Comparison of ENCODE assay signal across 8 cellular contexts in genomic region chr18:48161911-48162698, GRCh38.
DNase-seq lines count a peak whose midpoint lies in the region; ATAC-seq and TF ChIP-seq lines count a peak whose summit lies in the region.

No MANE protein-coding gene starts in this region.

- ATAC-seq in GM19452 (IDR thresholded peaks at IDR 0.05; ENCODE audit: unreplicated experiment) = peak; percentile 28
- peak; percentile 65 for ATAC-seq in T-helper 17 cell
- ATAC-seq in psoas muscle = peak; percentile 34 to 76 (median 65)

- H3K4me3 ChIP-seq in BJ (ENCODE audit: low read depth, low read length) = peak overlapping the region; percentile 55
- peak overlapping the region; percentile 64 for H3K4me3 ChIP-seq in HUES64 (ENCODE audit: low read length)
- peak overlapping the region; percentile 70 for H3K4me3 ChIP-seq in psoas muscle

- H3K4me3 Mint-ChIP-seq in T-helper 17 cell = peak overlapping the region; percentile 77

- no peak for TF ChIP-seq CTCF in BJ (IDR thresholded peaks at IDR 0.05; ENCODE audit: insufficient read depth, low read depth, low read length)
- no peak for TF ChIP-seq CTCF in psoas muscle (IDR thresholded peaks at IDR 0.05)

- H3K4me1 Mint-ChIP-seq in T-helper 17 cell = peaks cover 19% of the 10 kb centered on the region

- H3K27me3 ChIP-seq in BJ (ENCODE audit: control insufficient read depth, insufficient read depth, low read length) (peaks cover 7% of the 10 kb centered on the region), HUES64 (ENCODE audit: insufficient read depth, low read length) (peaks cover 52% of the 10 kb centered on the region), psoas muscle (ENCODE audit: insufficient read depth in 3 of 3, low read length in 2 of 3) (no peaks in the 10 kb centered on the region)

- no peaks in the 10 kb centered on the region for H3K36me3 ChIP-seq in BJ (ENCODE audit: control insufficient read depth, insufficient read depth, low read length)
- H3K36me3 ChIP-seq in HUES64 (ENCODE audit: insufficient read depth, low read length) = no peaks in the 10 kb centered on the region
- H3K36me3 ChIP-seq in psoas muscle (ENCODE audit: insufficient read depth in 1 of 2, low read depth in 1 of 2) = no peaks in the 10 kb centered on the region

- intact Hi-C loops in psoas muscle (cut with DNase I) = no loop called here

- peaks cover 12% of the 10 kb centered on the region for H3K4me1 ChIP-seq in HUES64 (ENCODE audit: insufficient read depth, low read length)
- peaks cover 3% of the 10 kb centered on the region for H3K4me1 ChIP-seq in psoas muscle

- WGBS in HUES64 = 3% methylated on average over 37 of the region's 38 CpGs
- WGBS in psoas muscle, 3 donors = 5 to 11% (median 10%) methylated on average over 16 to 38 of the region's 38 CpGs

- no peaks in the 10 kb centered on the region for H3K9me3 ChIP-seq in HUES64 (ENCODE audit: insufficient read depth, low read depth, low read length)
- H3K9me3 ChIP-seq in T-helper 17 cell (ENCODE audit: control insufficient read depth, low read length, poor library complexity, severe bottlenecking) = no peaks in the 10 kb centered on the region
- no peaks in the 10 kb centered on the region for H3K9me3 ChIP-seq in psoas muscle

- CTCF ChIA-PET in BJ (lab: Yijun Ruan, JAX) = interaction anchor here (1.5 kb wide), 1 partner anchor 9 kb away, joined by 8 read pairs; no protein-coding TSS in a partner anchor

- POLR2A ChIA-PET in BJ (lab: Charles Lee) = interaction anchor here (0.6 to 0.7 kb wide), 2 partner anchors 8 to 28 kb away, joined by 4 read pairs; no protein-coding TSS in a partner anchor

- no peak overlapping the region for H3K27ac Mint-ChIP-seq in T-helper 17 cell

- H3K9ac ChIP-seq in HUES64 (ENCODE audit: low read depth, low read length) = peak overlapping the region; percentile 42; the same call in 1 of the 2 replicates

- H3K27ac ChIP-seq in HUES64 (ENCODE audit: low read depth, low read length) (0 out of 2 replicates have a peak overlapping the region, but pooled peaks have one; percentile 13), psoas muscle (peak overlapping the region; percentile 43)

- H3K27me3 Mint-ChIP-seq in T-helper 17 cell = peaks cover 7% of the 10 kb centered on the region

- no peaks in the 10 kb centered on the region for H3K36me3 Mint-ChIP-seq in T-helper 17 cell (ENCODE audit: low read depth)

- no peak for DNase-seq in BJ (ENCODE audit: low read depth)
- no peak for DNase-seq in T-helper 17 cell
- peak; percentile 20 for DNase-seq in globus pallidus (ENCODE audit: low spot score)
- no peak for DNase-seq in psoas muscle
- DNase-seq in Ammon's horn (ENCODE audit: low spot score) = no peak
- DNase-seq in T1000 (lab: John Stamatoyannopoulos, UW) = no peak
